Comparison of ENCODE assay signal across 10 cellular contexts in genomic region chr3:73192036-73192738, GRCh38.
A peak's percentile ranks its signal among the peaks of the same experiment; 100 is the strongest.
DNase-seq lines count a peak whose midpoint lies in the region; ATAC-seq and TF ChIP-seq lines count a peak whose summit lies in the region.
"Had no signal": no experiment of that assay in that cellular context is flagged by ENCODE, and none has a peak within 500 bp of the region (broad histone marks: within the 10 kb centered on the region; RNA-seq: fewer than 3 reads in every experiment).

No MANE protein-coding gene starts in this region.

- H3K9me2 ChIP-seq in SU-DHL-6 (replicated peaks; ENCODE audit: insufficient read depth, low read length): no peaks in the 10 kb centered on the region

- H3K9me3 ChIP-seq in SU-DHL-6 (ENCODE audit: insufficient read depth, low read length) (no peaks in the 10 kb centered on the region), body of pancreas (no peaks in the 10 kb centered on the region)

- no peaks in the 10 kb centered on the region for H3F3A ChIP-seq in SU-DHL-6 (ENCODE audit: insufficient read depth)

- intact Hi-C loops in body of pancreas (cut with DNase I): no loop called here

- H3K27ac ChIP-seq in SU-DHL-6 (ENCODE audit: low read depth, low read length) (no peak overlapping the region), body of pancreas (no peak overlapping the region)

- H3K4me3 ChIP-seq in SU-DHL-6 (ENCODE audit: insufficient read depth, low read length, poor library complexity, severe bottlenecking): no peak overlapping the region
- H3K4me3 ChIP-seq in body of pancreas: no peak overlapping the region

- no peak for TF ChIP-seq POLR2A in body of pancreas (IDR thresholded peaks at IDR 0.05)

- H3K27me3 ChIP-seq in SU-DHL-6 (ENCODE audit: low read length) (no peaks in the 10 kb centered on the region), body of pancreas (no peaks in the 10 kb centered on the region)

- WGBS in body of pancreas, 2 donors: 74% methylated on average over 7 of the region's 7 CpGs

- no peak overlapping the region for H3K9ac ChIP-seq in SU-DHL-6 (ENCODE audit: low read length)

- no peaks in the 10 kb centered on the region for H4K20me1 ChIP-seq in SU-DHL-6 (ENCODE audit: low read depth, low read length)

- no peak overlapping the region for H2AFZ ChIP-seq in SU-DHL-6 (ENCODE audit: low read depth, low read length, severe bottlenecking)

- DNase-seq in DMS 273 (lab: John Stamatoyannopoulos, UW; ENCODE audit: unreplicated experiment) (peak; percentile 53), DMS 273 treated with DMSO at 0.1 percent for 48 hours (lab: John Stamatoyannopoulos, UW) (no peak), HT1080 (ENCODE audit: low read depth) (peak; percentile 8), islet precursor cell (peak; percentile 60), body of pancreas (no peak)
- DNase-seq in stimulated activated CD4-positive, alpha-beta T cell treated with anti-CD3 and anti-CD28 coated beads, Interleukin-2, amount 100 ng/mL, for 24 hours: no peak
- DNase-seq: activated B cell treated with CpG ODN at 0.5 μM for 24 hours; activated effector memory CD4-positive, alpha-beta T cell treated with anti-CD3 and anti-CD28 coated beads, Interleukin-2, amount 50 U/mL, for 16 hours had no signal

- H3K79me2 ChIP-seq in SU-DHL-6 (ENCODE audit: insufficient read depth, low read length): no peaks in the 10 kb centered on the region

- H3K36me3 ChIP-seq in SU-DHL-6 (ENCODE audit: low read length) (no peaks in the 10 kb centered on the region), body of pancreas (replicated peaks in 1 of 2; ENCODE audit: insufficient read depth in 1 of 2, low read depth in 2 of 2) (no peaks in the 10 kb centered on the region)

- ATAC-seq in HG03457 (IDR thresholded peaks at IDR 0.05; ENCODE audit: unreplicated experiment): no peak
- ATAC-seq in body of pancreas: no peak

- no peaks in the 10 kb centered on the region for H3K4me1 ChIP-seq in body of pancreas

- TF ChIP-seq CTCF in SU-DHL-6 (IDR thresholded peaks at IDR 0.05; ENCODE audit: insufficient read depth, low read length, poor library complexity, severe bottlenecking) (peak; percentile 24), body of pancreas (IDR thresholded peaks at IDR 0.05) (peak in 1 of 7 experiments; percentile 22)

- no peak overlapping the region for H3K4me2 ChIP-seq in SU-DHL-6 (ENCODE audit: low read depth, low read length, poor library complexity, severe bottlenecking)

Comparison
In these comparisons a context has a peak if more than half of its experiments do, and no peak if none do; other contexts are left out.
1. DNase-seq: peak in DMS 273 (single experiment), HT1080 (single experiment) and islet precursor cell (single experiment); none in DMS 273 treated with DMSO at 0.1 percent for 48 hours (single experiment), body of pancreas (0 of 4) and stimulated activated CD4-positive, alpha-beta T cell treated with anti-CD3 and anti-CD28 coated beads, Interleukin-2, amount 100 ng/mL, for 24 hours (0 of 2).